In the genomic region with DNA sequence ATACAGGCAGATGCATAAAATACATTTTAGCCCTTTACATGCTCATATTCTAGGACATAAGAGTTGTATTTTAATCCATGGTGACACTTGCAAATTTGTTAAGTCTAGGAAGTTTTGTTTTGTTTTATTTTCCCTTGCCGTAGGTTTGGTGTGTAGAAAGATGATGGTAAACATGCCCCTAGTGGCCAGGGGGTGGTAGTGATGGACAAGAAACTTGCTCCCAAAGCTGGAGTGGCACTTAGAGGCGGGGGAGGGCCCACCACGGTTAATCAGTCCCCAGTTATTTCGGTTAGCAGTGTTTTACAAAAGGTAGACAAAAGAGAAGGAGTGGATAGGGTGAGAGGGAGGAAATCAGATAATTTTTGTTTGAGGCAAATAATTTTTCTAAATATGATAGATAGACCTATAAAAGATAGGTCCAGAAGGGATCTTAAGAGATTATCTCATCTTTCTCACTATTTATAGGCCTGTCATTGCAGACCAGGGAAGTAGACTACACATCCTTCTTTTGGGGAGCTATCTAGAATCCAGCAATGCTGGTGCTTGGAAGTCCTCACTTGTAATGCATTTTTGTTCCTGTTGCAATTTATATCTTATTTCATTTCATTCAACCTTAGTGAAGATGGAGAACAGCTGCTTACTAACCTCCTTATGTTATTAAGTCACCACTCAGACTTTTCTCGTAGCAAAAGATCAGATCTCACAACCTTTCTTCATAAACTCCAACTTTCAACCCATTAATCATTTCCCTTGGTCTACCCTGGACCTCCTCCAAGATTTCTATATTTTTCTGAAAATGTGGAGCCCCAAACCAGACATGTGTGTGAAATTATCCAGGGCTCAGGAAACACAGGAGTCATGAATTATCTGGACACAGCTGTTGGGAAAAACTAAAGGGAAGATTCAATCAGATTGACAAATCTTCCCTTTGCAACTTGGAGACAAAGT, we compare ENCODE assay signal across 1 cellular context.
A peak's percentile ranks its signal among the peaks of the same experiment; 100 is the strongest.
TF ChIP-seq lines count a peak whose summit lies in the region.

No MANE protein-coding gene starts in this region.

TF ChIP-seq in SK-N-SH, 30 proteins besides CTCF, POLR2A, EP300 and RAD21 (continued from another document):
- TF ChIP-seq, protein P1, sequence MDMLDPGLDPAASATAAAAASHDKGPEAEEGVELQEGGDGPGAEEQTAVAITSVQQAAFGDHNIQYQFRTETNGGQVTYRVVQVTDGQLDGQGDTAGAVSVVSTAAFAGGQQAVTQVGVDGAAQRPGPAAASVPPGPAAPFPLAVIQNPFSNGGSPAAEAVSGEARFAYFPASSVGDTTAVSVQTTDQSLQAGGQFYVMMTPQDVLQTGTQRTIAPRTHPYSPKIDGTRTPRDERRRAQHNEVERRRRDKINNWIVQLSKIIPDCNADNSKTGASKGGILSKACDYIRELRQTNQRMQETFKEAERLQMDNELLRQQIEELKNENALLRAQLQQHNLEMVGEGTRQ (IDR thresholded peaks at IDR 0.05; ENCODE audit: borderline replicate concordance, low read depth, low read length) = no peak
- TF ChIP-seq GATA2 (CRISPR knock-in tag; IDR thresholded peaks at IDR 0.05) = no peak
- no peak for TF ChIP-seq CHD2 (IDR thresholded peaks at IDR 0.05; ENCODE audit: low read length, partially characterized antibody)
- peak; percentile 59 for TF ChIP-seq TEAD4 (IDR thresholded peaks at IDR 0.05; ENCODE audit: borderline replicate concordance, insufficient read depth)
- peak; percentile 54; the same call in 1 of the 2 replicates for TF ChIP-seq NFIC (IDR thresholded peaks at IDR 0.05; ENCODE audit: borderline replicate concordance)
- TF ChIP-seq USF1 (IDR thresholded peaks at IDR 0.05; ENCODE audit: borderline replicate concordance, low read depth) = no peak
- TF ChIP-seq, protein P2, sequence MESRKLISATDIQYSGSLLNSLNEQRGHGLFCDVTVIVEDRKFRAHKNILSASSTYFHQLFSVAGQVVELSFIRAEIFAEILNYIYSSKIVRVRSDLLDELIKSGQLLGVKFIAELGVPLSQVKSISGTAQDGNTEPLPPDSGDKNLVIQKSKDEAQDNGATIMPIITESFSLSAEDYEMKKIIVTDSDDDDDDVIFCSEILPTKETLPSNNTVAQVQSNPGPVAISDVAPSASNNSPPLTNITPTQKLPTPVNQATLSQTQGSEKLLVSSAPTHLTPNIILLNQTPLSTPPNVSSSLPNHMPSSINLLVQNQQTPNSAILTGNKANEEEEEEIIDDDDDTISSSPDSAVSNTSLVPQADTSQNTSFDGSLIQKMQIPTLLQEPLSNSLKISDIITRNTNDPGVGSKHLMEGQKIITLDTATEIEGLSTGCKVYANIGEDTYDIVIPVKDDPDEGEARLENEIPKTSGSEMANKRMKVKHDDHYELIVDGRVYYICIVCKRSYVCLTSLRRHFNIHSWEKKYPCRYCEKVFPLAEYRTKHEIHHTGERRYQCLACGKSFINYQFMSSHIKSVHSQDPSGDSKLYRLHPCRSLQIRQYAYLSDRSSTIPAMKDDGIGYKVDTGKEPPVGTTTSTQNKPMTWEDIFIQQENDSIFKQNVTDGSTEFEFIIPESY (IDR thresholded peaks at IDR 0.05; ENCODE audit: borderline replicate concordance, low read depth) = no peak
- no peak for TF ChIP-seq MXI1 (IDR thresholded peaks at IDR 0.05; ENCODE audit: low read depth, low read length)
- TF ChIP-seq TCF12 (IDR thresholded peaks at IDR 0.05) = peak; percentile 95
- TF ChIP-seq FOXM1 (IDR thresholded peaks at IDR 0.05; ENCODE audit: low read depth) = peak; percentile 65; the same call in 1 of the 2 replicates
- no peak for TF ChIP-seq ELF1 (IDR thresholded peaks at IDR 0.05)
- no peak for TF ChIP-seq RXRA (IDR thresholded peaks at IDR 0.05; ENCODE audit: borderline replicate concordance, low read depth)
- TF ChIP-seq FOSL2 (IDR thresholded peaks at IDR 0.05; ENCODE audit: borderline replicate concordance, low read depth) = no peak; the same call in 1 of the 2 replicates
- TF ChIP-seq REST (IDR thresholded peaks at IDR 0.05; ENCODE audit: low read depth, low read length) = no peak
- peak; percentile 88 for TF ChIP-seq PBX3 (IDR thresholded peaks at IDR 0.05)
- TF ChIP-seq, protein P3, sequence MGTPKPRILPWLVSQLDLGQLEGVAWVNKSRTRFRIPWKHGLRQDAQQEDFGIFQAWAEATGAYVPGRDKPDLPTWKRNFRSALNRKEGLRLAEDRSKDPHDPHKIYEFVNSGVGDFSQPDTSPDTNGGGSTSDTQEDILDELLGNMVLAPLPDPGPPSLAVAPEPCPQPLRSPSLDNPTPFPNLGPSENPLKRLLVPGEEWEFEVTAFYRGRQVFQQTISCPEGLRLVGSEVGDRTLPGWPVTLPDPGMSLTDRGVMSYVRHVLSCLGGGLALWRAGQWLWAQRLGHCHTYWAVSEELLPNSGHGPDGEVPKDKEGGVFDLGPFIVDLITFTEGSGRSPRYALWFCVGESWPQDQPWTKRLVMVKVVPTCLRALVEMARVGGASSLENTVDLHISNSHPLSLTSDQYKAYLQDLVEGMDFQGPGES (IDR thresholded peaks at IDR 0.05; ENCODE audit: low read depth, low read length) = no peak
- TF ChIP-seq POLR2AphosphoS5 (IDR thresholded peaks at IDR 0.05; ENCODE audit: low read depth, low read length) = peak; percentile 52; the same call in 1 of the 2 replicates
- TF ChIP-seq JUND (IDR thresholded peaks at IDR 0.05) = peak; percentile 54
- no peak for TF ChIP-seq YY1 (IDR thresholded peaks at IDR 0.05; ENCODE audit: low read depth)
- peak; percentile 37; the same call in 1 of the 2 replicates for TF ChIP-seq MEF2A (IDR thresholded peaks at IDR 0.05; ENCODE audit: borderline replicate concordance, low read depth)
- no peak for TF ChIP-seq RFX5 (IDR thresholded peaks at IDR 0.05; ENCODE audit: low read length)
- no peak for TF ChIP-seq RCOR1 (IDR thresholded peaks at IDR 0.05; ENCODE audit: low read length)
- TF ChIP-seq GABPA (IDR thresholded peaks at IDR 0.05; ENCODE audit: low read depth) = no peak
- no peak for TF ChIP-seq SMC3 (IDR thresholded peaks at IDR 0.05; ENCODE audit: low read depth, low read length)
- no peak for TF ChIP-seq FOXJ3 (CRISPR knock-in tag; IDR thresholded peaks at IDR 0.05)
- no peak for TF ChIP-seq MAX (IDR thresholded peaks at IDR 0.05; ENCODE audit: low read depth)
- TF ChIP-seq NRF1 (IDR thresholded peaks at IDR 0.05; ENCODE audit: low read depth, low read length) = no peak
